Comparison of ENCODE assay signal across 1 cellular context in the genomic region with DNA sequence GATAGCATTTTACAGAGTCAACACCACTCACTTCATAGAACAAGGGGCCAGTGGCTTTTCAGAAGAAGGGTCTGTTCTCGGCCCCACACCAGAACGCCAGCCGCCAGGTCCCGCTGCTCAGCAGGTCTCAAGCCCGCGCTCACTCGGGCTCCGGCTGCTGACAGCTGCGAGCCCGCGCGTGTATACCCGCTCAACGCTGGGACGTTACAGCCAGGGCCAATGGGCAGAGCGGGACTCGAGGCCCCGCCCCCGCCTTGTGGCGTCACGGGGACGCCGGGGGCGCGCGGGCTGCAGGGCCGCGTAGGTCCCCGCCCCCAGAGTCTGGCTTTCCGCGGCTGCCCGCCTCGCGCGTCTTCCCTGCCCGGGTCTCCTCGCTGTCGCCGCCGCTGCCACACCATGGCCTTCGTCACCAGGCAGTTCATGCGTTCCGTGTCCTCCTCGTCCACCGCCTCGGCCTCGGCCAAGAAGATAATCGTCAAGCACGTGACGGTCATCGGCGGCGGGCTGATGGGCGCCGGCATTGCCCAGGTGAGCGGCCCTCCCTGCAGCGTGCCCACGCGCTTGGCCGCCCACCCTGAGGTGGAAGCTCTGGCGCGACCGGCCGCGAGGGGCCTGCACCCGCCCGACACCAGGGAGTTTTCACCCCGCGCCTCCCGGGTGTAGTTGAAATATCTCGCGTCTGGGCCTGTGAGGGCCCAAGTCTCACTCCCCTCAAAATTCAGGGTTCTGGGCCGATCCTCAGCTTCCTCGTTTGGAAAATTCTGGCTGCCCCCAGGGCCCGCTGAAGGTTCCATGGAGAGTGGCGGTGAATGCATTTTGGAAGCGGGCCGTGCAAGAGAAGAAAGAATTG.
TF ChIP-seq lines count a peak whose summit lies in the region.

A gene (plus strand): TSS at position 353 of the 850 bp plus-strand sequence. CDS start 44 bp downstream, at position 397.

TF ChIP-seq in HepG2, 621 proteins besides CTCF, POLR2A, EP300 and RAD21 (continued from another document and continues in another):
- TF ChIP-seq, protein P1, sequence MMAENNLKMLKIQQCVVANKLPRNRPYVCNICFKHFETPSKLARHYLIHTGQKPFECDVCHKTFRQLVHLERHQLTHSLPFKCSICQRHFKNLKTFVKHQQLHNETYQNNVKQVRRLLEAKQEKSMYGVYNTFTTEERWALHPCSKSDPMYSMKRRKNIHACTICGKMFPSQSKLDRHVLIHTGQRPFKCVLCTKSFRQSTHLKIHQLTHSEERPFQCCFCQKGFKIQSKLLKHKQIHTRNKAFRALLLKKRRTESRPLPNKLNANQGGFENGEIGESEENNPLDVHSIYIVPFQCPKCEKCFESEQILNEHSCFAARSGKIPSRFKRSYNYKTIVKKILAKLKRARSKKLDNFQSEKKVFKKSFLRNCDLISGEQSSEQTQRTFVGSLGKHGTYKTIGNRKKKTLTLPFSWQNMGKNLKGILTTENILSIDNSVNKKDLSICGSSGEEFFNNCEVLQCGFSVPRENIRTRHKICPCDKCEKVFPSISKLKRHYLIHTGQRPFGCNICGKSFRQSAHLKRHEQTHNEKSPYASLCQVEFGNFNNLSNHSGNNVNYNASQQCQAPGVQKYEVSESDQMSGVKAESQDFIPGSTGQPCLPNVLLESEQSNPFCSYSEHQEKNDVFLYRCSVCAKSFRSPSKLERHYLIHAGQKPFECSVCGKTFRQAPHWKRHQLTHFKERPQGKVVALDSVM (CRISPR knock-in tag; IDR thresholded peaks at IDR 0.05): no peak
- TF ChIP-seq, protein P2, sequence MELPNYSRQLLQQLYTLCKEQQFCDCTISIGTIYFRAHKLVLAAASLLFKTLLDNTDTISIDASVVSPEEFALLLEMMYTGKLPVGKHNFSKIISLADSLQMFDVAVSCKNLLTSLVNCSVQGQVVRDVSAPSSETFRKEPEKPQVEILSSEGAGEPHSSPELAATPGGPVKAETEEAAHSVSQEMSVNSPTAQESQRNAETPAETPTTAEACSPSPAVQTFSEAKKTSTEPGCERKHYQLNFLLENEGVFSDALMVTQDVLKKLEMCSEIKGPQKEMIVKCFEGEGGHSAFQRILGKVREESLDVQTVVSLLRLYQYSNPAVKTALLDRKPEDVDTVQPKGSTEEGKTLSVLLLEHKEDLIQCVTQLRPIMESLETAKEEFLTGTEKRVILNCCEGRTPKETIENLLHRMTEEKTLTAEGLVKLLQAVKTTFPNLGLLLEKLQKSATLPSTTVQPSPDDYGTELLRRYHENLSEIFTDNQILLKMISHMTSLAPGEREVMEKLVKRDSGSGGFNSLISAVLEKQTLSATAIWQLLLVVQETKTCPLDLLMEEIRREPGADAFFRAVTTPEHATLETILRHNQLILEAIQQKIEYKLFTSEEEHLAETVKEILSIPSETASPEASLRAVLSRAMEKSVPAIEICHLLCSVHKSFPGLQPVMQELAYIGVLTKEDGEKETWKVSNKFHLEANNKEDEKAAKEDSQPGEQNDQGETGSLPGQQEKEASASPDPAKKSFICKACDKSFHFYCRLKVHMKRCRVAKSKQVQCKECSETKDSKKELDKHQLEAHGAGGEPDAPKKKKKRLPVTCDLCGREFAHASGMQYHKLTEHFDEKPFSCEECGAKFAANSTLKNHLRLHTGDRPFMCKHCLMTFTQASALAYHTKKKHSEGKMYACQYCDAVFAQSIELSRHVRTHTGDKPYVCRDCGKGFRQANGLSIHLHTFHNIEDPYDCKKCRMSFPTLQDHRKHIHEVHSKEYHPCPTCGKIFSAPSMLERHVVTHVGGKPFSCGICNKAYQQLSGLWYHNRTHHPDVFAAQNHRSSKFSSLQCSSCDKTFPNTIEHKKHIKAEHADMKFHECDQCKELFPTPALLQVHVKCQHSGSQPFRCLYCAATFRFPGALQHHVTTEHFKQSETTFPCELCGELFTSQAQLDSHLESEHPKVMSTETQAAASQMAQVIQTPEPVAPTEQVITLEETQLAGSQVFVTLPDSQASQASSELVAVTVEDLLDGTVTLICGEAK (IDR thresholded peaks at IDR 0.05): no peak
- TF ChIP-seq, protein P2 (CRISPR knock-in tag; IDR thresholded peaks at IDR 0.05): no peak; the same call in 1 of the 2 replicates
- TF ChIP-seq SRF (IDR thresholded peaks at IDR 0.05; ENCODE audit: low read depth, low read length) (no peak), ZNF670 (CRISPR knock-in tag; IDR thresholded peaks at IDR 0.05; ENCODE audit: borderline replicate concordance) (no peak), MAF1 (CRISPR knock-in tag; IDR thresholded peaks at IDR 0.05; ENCODE audit: borderline replicate concordance) (no peak), POLR2AphosphoS5 (IDR thresholded peaks at IDR 0.05; ENCODE audit: low read depth, low read length) (peak; percentile 70), MBD4 (IDR thresholded peaks at IDR 0.05; ENCODE audit: borderline replicate concordance, low read length) (no peak), RCOR2 (CRISPR knock-in tag; IDR thresholded peaks at IDR 0.05) (no peak), TCF12 (IDR thresholded peaks at IDR 0.05) (no peak), TCF12 (CRISPR knock-in tag; IDR thresholded peaks at IDR 0.05) (no peak), TRIM24 (CRISPR knock-in tag; IDR thresholded peaks at IDR 0.05) (no peak), ZNF737 (CRISPR knock-in tag; IDR thresholded peaks at IDR 0.05; ENCODE audit: borderline replicate concordance) (0 out of 2 replicates have a peak, but pooled peaks have one; percentile 47), NR2F2 (IDR thresholded peaks at IDR 0.05; ENCODE audit: borderline replicate concordance, low read depth) (no peak), RFXANK (CRISPR knock-in tag; IDR thresholded peaks at IDR 0.05) (no peak), POGZ (CRISPR knock-in tag; IDR thresholded peaks at IDR 0.05) (peak; percentile 83), ZSCAN9 (CRISPR knock-in tag; IDR thresholded peaks at IDR 0.05; ENCODE audit: borderline replicate concordance) (no peak), ZNF329 (CRISPR knock-in tag; IDR thresholded peaks at IDR 0.05; ENCODE audit: low read depth) (peak; percentile 72; the same call in 1 of the 2 replicates), ZNF136 (CRISPR knock-in tag; IDR thresholded peaks at IDR 0.05; ENCODE audit: low read depth) (peak; percentile 62; the same call in 1 of the 2 replicates), ZBTB20 (CRISPR knock-in tag; IDR thresholded peaks at IDR 0.05; ENCODE audit: borderline replicate concordance, low read depth) (no peak), HOXA3 (CRISPR knock-in tag; IDR thresholded peaks at IDR 0.05) (peak; percentile 90), HNF4G (IDR thresholded peaks at IDR 0.05; ENCODE audit: borderline replicate concordance, low read depth, low read length) (no peak), HNF4G (CRISPR knock-in tag; IDR thresholded peaks at IDR 0.05; ENCODE audit: borderline replicate concordance, low read depth) (no peak), RFX5 (IDR thresholded peaks at IDR 0.05; ENCODE audit: low read depth, low read length) (no peak), ZNF619 (CRISPR knock-in tag; IDR thresholded peaks at IDR 0.05) (peak; percentile 85; the same call in 1 of the 2 replicates), ZKSCAN5 (CRISPR knock-in tag; IDR thresholded peaks at IDR 0.05) (no peak), ZFP62 (CRISPR knock-in tag; IDR thresholded peaks at IDR 0.05) (no peak), MZF1 (CRISPR knock-in tag; IDR thresholded peaks at IDR 0.05; ENCODE audit: borderline replicate concordance) (no peak), YY1 (IDR thresholded peaks at IDR 0.05; ENCODE audit: insufficient read depth, insufficient replicate concordance, low read depth, low read length) (peak; percentile 34), SP140L (CRISPR knock-in tag; IDR thresholded peaks at IDR 0.05; ENCODE audit: borderline replicate concordance) (no peak), CCDC6 (CRISPR knock-in tag; IDR thresholded peaks at IDR 0.05) (peak; percentile 51; the same call in 1 of the 2 replicates), ADNP (CRISPR knock-in tag; IDR thresholded peaks at IDR 0.05) (no peak), RFX1 (IDR thresholded peaks at IDR 0.05) (no peak), WIZ (CRISPR knock-in tag; IDR thresholded peaks at IDR 0.05) (no peak)
- TF ChIP-seq, protein P3, sequence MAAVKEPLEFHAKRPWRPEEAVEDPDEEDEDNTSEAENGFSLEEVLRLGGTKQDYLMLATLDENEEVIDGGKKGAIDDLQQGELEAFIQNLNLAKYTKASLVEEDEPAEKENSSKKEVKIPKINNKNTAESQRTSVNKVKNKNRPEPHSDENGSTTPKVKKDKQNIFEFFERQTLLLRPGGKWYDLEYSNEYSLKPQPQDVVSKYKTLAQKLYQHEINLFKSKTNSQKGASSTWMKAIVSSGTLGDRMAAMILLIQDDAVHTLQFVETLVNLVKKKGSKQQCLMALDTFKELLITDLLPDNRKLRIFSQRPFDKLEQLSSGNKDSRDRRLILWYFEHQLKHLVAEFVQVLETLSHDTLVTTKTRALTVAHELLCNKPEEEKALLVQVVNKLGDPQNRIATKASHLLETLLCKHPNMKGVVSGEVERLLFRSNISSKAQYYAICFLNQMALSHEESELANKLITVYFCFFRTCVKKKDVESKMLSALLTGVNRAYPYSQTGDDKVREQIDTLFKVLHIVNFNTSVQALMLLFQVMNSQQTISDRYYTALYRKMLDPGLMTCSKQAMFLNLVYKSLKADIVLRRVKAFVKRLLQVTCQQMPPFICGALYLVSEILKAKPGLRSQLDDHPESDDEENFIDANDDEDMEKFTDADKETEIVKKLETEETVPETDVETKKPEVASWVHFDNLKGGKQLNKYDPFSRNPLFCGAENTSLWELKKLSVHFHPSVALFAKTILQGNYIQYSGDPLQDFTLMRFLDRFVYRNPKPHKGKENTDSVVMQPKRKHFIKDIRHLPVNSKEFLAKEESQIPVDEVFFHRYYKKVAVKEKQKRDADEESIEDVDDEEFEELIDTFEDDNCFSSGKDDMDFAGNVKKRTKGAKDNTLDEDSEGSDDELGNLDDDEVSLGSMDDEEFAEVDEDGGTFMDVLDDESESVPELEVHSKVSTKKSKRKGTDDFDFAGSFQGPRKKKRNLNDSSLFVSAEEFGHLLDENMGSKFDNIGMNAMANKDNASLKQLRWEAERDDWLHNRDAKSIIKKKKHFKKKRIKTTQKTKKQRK (IDR thresholded peaks at IDR 0.05; ENCODE audit: low read length): no peak
- TF ChIP-seq, protein P4, sequence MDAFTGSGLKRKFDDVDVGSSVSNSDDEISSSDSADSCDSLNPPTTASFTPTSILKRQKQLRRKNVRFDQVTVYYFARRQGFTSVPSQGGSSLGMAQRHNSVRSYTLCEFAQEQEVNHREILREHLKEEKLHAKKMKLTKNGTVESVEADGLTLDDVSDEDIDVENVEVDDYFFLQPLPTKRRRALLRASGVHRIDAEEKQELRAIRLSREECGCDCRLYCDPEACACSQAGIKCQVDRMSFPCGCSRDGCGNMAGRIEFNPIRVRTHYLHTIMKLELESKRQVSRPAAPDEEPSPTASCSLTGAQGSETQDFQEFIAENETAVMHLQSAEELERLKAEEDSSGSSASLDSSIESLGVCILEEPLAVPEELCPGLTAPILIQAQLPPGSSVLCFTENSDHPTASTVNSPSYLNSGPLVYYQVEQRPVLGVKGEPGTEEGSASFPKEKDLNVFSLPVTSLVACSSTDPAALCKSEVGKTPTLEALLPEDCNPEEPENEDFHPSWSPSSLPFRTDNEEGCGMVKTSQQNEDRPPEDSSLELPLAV (CRISPR knock-in tag; conservative IDR thresholded peaks at IDR 0.05; ENCODE audit: low read depth): 0 out of 2 replicates have a peak, but pooled peaks have one; percentile 64
- TF ChIP-seq, protein P5, sequence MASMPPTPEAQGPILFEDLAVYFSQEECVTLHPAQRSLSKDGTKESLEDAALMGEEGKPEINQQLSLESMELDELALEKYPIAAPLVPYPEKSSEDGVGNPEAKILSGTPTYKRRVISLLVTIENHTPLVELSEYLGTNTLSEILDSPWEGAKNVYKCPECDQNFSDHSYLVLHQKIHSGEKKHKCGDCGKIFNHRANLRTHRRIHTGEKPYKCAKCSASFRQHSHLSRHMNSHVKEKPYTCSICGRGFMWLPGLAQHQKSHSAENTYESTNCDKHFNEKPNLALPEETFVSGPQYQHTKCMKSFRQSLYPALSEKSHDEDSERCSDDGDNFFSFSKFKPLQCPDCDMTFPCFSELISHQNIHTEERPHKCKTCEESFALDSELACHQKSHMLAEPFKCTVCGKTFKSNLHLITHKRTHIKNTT (CRISPR knock-in tag; IDR thresholded peaks at IDR 0.05): no peak
- TF ChIP-seq, protein P6, sequence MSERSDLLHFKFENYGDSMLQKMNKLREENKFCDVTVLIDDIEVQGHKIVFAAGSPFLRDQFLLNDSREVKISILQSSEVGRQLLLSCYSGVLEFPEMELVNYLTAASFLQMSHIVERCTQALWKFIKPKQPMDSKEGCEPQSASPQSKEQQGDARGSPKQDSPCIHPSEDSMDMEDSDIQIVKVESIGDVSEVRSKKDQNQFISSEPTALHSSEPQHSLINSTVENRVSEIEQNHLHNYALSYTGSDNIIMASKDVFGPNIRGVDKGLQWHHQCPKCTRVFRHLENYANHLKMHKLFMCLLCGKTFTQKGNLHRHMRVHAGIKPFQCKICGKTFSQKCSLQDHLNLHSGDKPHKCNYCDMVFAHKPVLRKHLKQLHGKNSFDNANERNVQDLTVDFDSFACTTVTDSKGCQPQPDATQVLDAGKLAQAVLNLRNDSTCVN (CRISPR knock-in tag; IDR thresholded peaks at IDR 0.05; ENCODE audit: borderline replicate concordance): 0 out of 2 replicates have a peak, but pooled peaks have one; percentile 33
- TF ChIP-seq, protein P7, sequence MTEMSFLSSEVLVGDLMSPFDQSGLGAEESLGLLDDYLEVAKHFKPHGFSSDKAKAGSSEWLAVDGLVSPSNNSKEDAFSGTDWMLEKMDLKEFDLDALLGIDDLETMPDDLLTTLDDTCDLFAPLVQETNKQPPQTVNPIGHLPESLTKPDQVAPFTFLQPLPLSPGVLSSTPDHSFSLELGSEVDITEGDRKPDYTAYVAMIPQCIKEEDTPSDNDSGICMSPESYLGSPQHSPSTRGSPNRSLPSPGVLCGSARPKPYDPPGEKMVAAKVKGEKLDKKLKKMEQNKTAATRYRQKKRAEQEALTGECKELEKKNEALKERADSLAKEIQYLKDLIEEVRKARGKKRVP (CRISPR knock-in tag; IDR thresholded peaks at IDR 0.05): peak in 1 of 2 experiments; percentile 55; a peak in 2 of 4 replicates
